In genomic region chr2:205800804-205801203, GRCh38 we compare ENCODE assay signal across 13 cellular contexts.
DNase-seq lines count a peak whose midpoint lies in the region; ATAC-seq, FAIRE-seq and TF ChIP-seq lines count a peak whose summit lies in the region.
"Had no signal": no experiment of that assay in that cellular context is flagged by ENCODE, and none has a peak within 500 bp of the region (broad histone marks: within the 10 kb centered on the region; RNA-seq: fewer than 3 reads in every experiment).

No MANE protein-coding gene starts in this region.

- H3K9me3 Mint-ChIP-seq in chondrocyte (ENCODE audit: low read depth), result peaks cover 16% of the 10 kb centered on the region
- H3K9me3 Mint-ChIP-seq: activated naive CD4-positive, alpha-beta T cell treated with anti-CD3 and anti-CD28 coated beads, Interleukin-2, amount 50 U/mL, for 24 hours; stimulated activated naive CD8-positive, alpha-beta T cell treated with anti-CD3 and anti-CD28 coated beads, Interleukin-15, Interleukin-2, amounts not matched to agents 100 ng/mL and 50 ng/mL, for 24 hours had no signal

- no peak overlapping the region for H3K4me3 Mint-ChIP-seq in chondrocyte (ENCODE audit: unreplicated experiment)
- H3K4me3 Mint-ChIP-seq: activated naive CD4-positive, alpha-beta T cell treated with anti-CD3 and anti-CD28 coated beads, Interleukin-2, amount 50 U/mL, for 24 hours; stimulated activated naive CD8-positive, alpha-beta T cell treated with anti-CD3 and anti-CD28 coated beads, Interleukin-15, Interleukin-2, amounts not matched to agents 100 ng/mL and 50 ng/mL, for 24 hours had no signal

- 15% methylated on average over 3 of the region's 3 CpGs for WGBS in smooth muscle cell (ENCODE audit: low lambda C conversion rate)

- no peaks in the 10 kb centered on the region for H3K9me3 ChIP-seq in MG63
- no peaks in the 10 kb centered on the region for H3K9me3 ChIP-seq in smooth muscle cell (replicated peaks; ENCODE audit: low read depth)

- H3K79me2 ChIP-seq in smooth muscle cell (ENCODE audit: low read depth), result no peaks in the 10 kb centered on the region

- no peak overlapping the region for H3K4me3 ChIP-seq in MG63
- H3K4me3 ChIP-seq in smooth muscle cell, result no peak overlapping the region

- ATAC-seq in left colon (peak; percentile 27), GM21576 (IDR thresholded peaks at IDR 0.05; ENCODE audit: unreplicated experiment) (no peak)

- no peak overlapping the region for H3K27ac ChIP-seq in smooth muscle cell (ENCODE audit: low read depth)

- no peaks in the 10 kb centered on the region for H3F3A ChIP-seq in smooth muscle cell (ENCODE audit: low read depth)

- no peak overlapping the region for H3K4me2 ChIP-seq in smooth muscle cell

- no peaks in the 10 kb centered on the region for H3K27me3 ChIP-seq in MG63
- H3K27me3 ChIP-seq in smooth muscle cell (ENCODE audit: low read depth), result no peaks in the 10 kb centered on the region

- FAIRE-seq in HTR-8/SVneo (lab: Jason Lieb, UNC), result no peak
- FAIRE-seq: TTC549 had no signal

- H2AFZ ChIP-seq in smooth muscle cell (ENCODE audit: low read depth), result no peak overlapping the region

- H4K20me1 ChIP-seq in smooth muscle cell (ENCODE audit: low read depth), result no peaks in the 10 kb centered on the region

- peaks cover 10% of the 10 kb centered on the region for H3K36me3 Mint-ChIP-seq in chondrocyte (ENCODE audit: low read depth)
- H3K36me3 Mint-ChIP-seq: activated naive CD4-positive, alpha-beta T cell treated with anti-CD3 and anti-CD28 coated beads, Interleukin-2, amount 50 U/mL, for 24 hours had no signal

- H3K27ac Mint-ChIP-seq in chondrocyte (ENCODE audit: unreplicated experiment), result peak overlapping the region; percentile 28
- H3K27ac Mint-ChIP-seq: activated naive CD4-positive, alpha-beta T cell treated with anti-CD3 and anti-CD28 coated beads, Interleukin-2, amount 50 U/mL, for 24 hours; stimulated activated naive CD8-positive, alpha-beta T cell treated with anti-CD3 and anti-CD28 coated beads, Interleukin-15, Interleukin-2, amounts not matched to agents 100 ng/mL and 50 ng/mL, for 24 hours had no signal

- peaks cover 8% of the 10 kb centered on the region for H3K4me1 Mint-ChIP-seq in chondrocyte (ENCODE audit: low read depth)
- H3K4me1 Mint-ChIP-seq: activated naive CD4-positive, alpha-beta T cell treated with anti-CD3 and anti-CD28 coated beads, Interleukin-2, amount 50 U/mL, for 24 hours had no signal

- peaks cover 6% of the 10 kb centered on the region for H3K27me3 Mint-ChIP-seq in chondrocyte (ENCODE audit: low read depth)
- H3K27me3 Mint-ChIP-seq: stimulated activated naive CD8-positive, alpha-beta T cell treated with anti-CD3 and anti-CD28 coated beads, Interleukin-15, Interleukin-2, amounts not matched to agents 100 ng/mL and 50 ng/mL, for 24 hours had no signal

- H3K36me3 ChIP-seq in MG63, result no peaks in the 10 kb centered on the region
- H3K36me3 ChIP-seq in smooth muscle cell (ENCODE audit: low read depth), result no peaks in the 10 kb centered on the region

- TF ChIP-seq CTCF in chondrocyte (IDR thresholded peaks at IDR 0.05) (no peak), smooth muscle cell (IDR thresholded peaks at IDR 0.05; ENCODE audit: borderline replicate concordance, insufficient read depth, poor library complexity, severe bottlenecking) (no peak)

- intact Hi-C loops in left colon (cut with DNase I, micrococcal nuclease), result no loop called here

- no peaks in the 10 kb centered on the region for H3K4me1 ChIP-seq in smooth muscle cell (ENCODE audit: low read depth)

- peak; percentile 45 for DNase-seq in MG63
- DNase-seq in chondrocyte (ENCODE audit: low spot score), result no peak
- DNase-seq in left colon, result peak; percentile 29 to 77
- DNase-seq in smooth muscle cell (lab: John Stamatoyannopoulos, UW; ENCODE audit: unreplicated experiment), result peak; percentile 24
- DNase-seq in HuH-7 (ENCODE audit: low spot score), result no peak
- no peak for DNase-seq in HTR-8/SVneo (ENCODE audit: insufficient read length, low spot score)
- no peak for DNase-seq in NCI-H187 treated with DMSO at 0.1 percent for 48 hours (lab: John Stamatoyannopoulos, UW)
- DNase-seq: Kasumi-1; stimulated activated CD4-positive, alpha-beta T cell treated with anti-CD3 and anti-CD28 coated beads, Interleukin-2, amount 100 ng/mL, for 48 hours had no signal

- H3K9ac ChIP-seq in smooth muscle cell (ENCODE audit: low read depth), result no peak overlapping the region

Comparison
In these comparisons a context has a peak if more than half of its experiments do, and no peak if none do; other contexts are left out.
1. DNase-seq: peak in MG63 (single experiment), left colon (2 of 2) and smooth muscle cell (single experiment); none in chondrocyte (single experiment), HuH-7 (single experiment), HTR-8/SVneo (single experiment) and NCI-H187 treated with DMSO at 0.1 percent for 48 hours (single experiment).